ENCODE assay signal across 1 cellular context in genomic region chr9:214488-215448, GRCh38.
TF ChIP-seq lines count a peak whose summit lies in the region.

Gene DOCK8 (plus strand): TSS chr9:214865. CDS start chr9:214977, 112 bp downstream.

TF ChIP-seq in HepG2, 621 proteins besides CTCF, POLR2A, EP300 and RAD21 (continued from another document and continues in another):
- TF ChIP-seq ZBTB34 (CRISPR knock-in tag; IDR thresholded peaks at IDR 0.05): no peak
- TF ChIP-seq ZNF616 (CRISPR knock-in tag; IDR thresholded peaks at IDR 0.05; ENCODE audit: low read depth): 0 out of 2 replicates have a peak, but pooled peaks have one; percentile 16
- no peak for TF ChIP-seq MAFF (IDR thresholded peaks at IDR 0.05; ENCODE audit: low read depth, low read length)
- 0 out of 2 replicates have a peak, but pooled peaks have one; percentile 43 for TF ChIP-seq ETV5 (CRISPR knock-in tag; IDR thresholded peaks at IDR 0.05; ENCODE audit: borderline replicate concordance)
- TF ChIP-seq ZSCAN31 (CRISPR knock-in tag; IDR thresholded peaks at IDR 0.05; ENCODE audit: low read depth): 0 out of 2 replicates have a peak, but pooled peaks have one; percentile 52
- TF ChIP-seq ZSCAN30 (CRISPR knock-in tag; IDR thresholded peaks at IDR 0.05): no peak
- TF ChIP-seq ATF1 (CRISPR knock-in tag; IDR thresholded peaks at IDR 0.05): no peak
- peak; percentile 98 for TF ChIP-seq ZNF800 (CRISPR knock-in tag; IDR thresholded peaks at IDR 0.05)
- no peak for TF ChIP-seq ZBTB26 (CRISPR knock-in tag; IDR thresholded peaks at IDR 0.05; ENCODE audit: borderline replicate concordance)
- no peak for TF ChIP-seq NFAT5 (CRISPR knock-in tag; IDR thresholded peaks at IDR 0.05)
- no peak for TF ChIP-seq ZNF720 (CRISPR knock-in tag; IDR thresholded peaks at IDR 0.05)
- TF ChIP-seq ZNF18 (CRISPR knock-in tag; IDR thresholded peaks at IDR 0.05; ENCODE audit: insufficient replicate concordance): peak; percentile 73
- peak; percentile 29; the same call in 1 of the 2 replicates for TF ChIP-seq TFDP2 (CRISPR knock-in tag; IDR thresholded peaks at IDR 0.05)
- no peak for TF ChIP-seq HNF4A (CRISPR knock-in tag; IDR thresholded peaks at IDR 0.05)
- TF ChIP-seq ZNF83 (CRISPR knock-in tag; IDR thresholded peaks at IDR 0.05; ENCODE audit: borderline replicate concordance): 0 out of 2 replicates have a peak, but pooled peaks have one; percentile 54
- TF ChIP-seq RCOR2 (CRISPR knock-in tag; IDR thresholded peaks at IDR 0.05): no peak
- no peak for TF ChIP-seq ZNF670 (CRISPR knock-in tag; IDR thresholded peaks at IDR 0.05; ENCODE audit: borderline replicate concordance)
- no peak for TF ChIP-seq ZNF354B (CRISPR knock-in tag; IDR thresholded peaks at IDR 0.05)
- TF ChIP-seq ZNF749 (CRISPR knock-in tag; IDR thresholded peaks at IDR 0.05; ENCODE audit: borderline replicate concordance): 0 out of 2 replicates have a peak, but pooled peaks have one; percentile 60
- no peak for TF ChIP-seq E2F2 (CRISPR knock-in tag; IDR thresholded peaks at IDR 0.05; ENCODE audit: borderline replicate concordance)
- no peak for TF ChIP-seq ZNF276 (CRISPR knock-in tag; IDR thresholded peaks at IDR 0.05; ENCODE audit: low read depth)
- no peak for TF ChIP-seq ZNF549 (CRISPR knock-in tag; IDR thresholded peaks at IDR 0.05)
- 0 out of 2 replicates have a peak, but pooled peaks have one; percentile 52 for TF ChIP-seq ZXDC (CRISPR knock-in tag; IDR thresholded peaks at IDR 0.05)
- TF ChIP-seq ZNF564 (CRISPR knock-in tag; IDR thresholded peaks at IDR 0.05): no peak; the same call in 1 of the 2 replicates
- no peak for TF ChIP-seq LBX2 (CRISPR knock-in tag; IDR thresholded peaks at IDR 0.05; ENCODE audit: borderline replicate concordance)
- TF ChIP-seq HDAC1 (CRISPR knock-in tag; IDR thresholded peaks at IDR 0.05): 0 out of 2 replicates have a peak, but pooled peaks have one; percentile 31
- TF ChIP-seq ZBTB42 (CRISPR knock-in tag; IDR thresholded peaks at IDR 0.05): no peak
- peak; percentile 35; the same call in 1 of the 2 replicates for TF ChIP-seq PRDM10 (CRISPR knock-in tag; IDR thresholded peaks at IDR 0.05; ENCODE audit: low read depth)
